20 cellular contexts compared by ENCODE assay signal in genomic region chr18:58540381-58540943, GRCh38.
DNase-seq lines count a peak whose midpoint lies in the region; ATAC-seq and TF ChIP-seq lines count a peak whose summit lies in the region.
"Had no signal": no experiment of that assay in that cellular context is flagged by ENCODE, and none has a peak within 500 bp of the region (broad histone marks: within the 10 kb centered on the region; RNA-seq: fewer than 3 reads in every experiment).

No MANE protein-coding gene starts in this region.

- TF ChIP-seq CTCF in Calu3 (IDR thresholded peaks at IDR 0.05; ENCODE audit: unreplicated experiment) = no peak
- no peak for TF ChIP-seq CTCF in OCI-LY3 (IDR thresholded peaks at IDR 0.05; ENCODE audit: low read depth, low read length)
- no peak for TF ChIP-seq CTCF in foreskin keratinocyte (conservative IDR thresholded peaks at IDR 0.05)

- no peak overlapping the region for H2AFZ ChIP-seq in OCI-LY3 (ENCODE audit: low read depth, low read length)

- H3K27ac Mint-ChIP-seq in Calu3 (ENCODE audit: unreplicated experiment) = peak overlapping the region; percentile 81
- H3K27ac Mint-ChIP-seq: progenitor cell of endocrine pancreas had no signal

- H3K4me1 ChIP-seq in OCI-LY3 (ENCODE audit: low read length) (peaks cover 100% of the 10 kb centered on the region), foreskin keratinocyte (peaks cover 44% of the 10 kb centered on the region), mucosa of rectum (ENCODE audit: control insufficient read depth in 2 of 2, insufficient read depth in 2 of 2, low read length in 2 of 2) (peaks cover 18 to 44% of the 10 kb centered on the region in 2 donors)
- peaks cover 13% of the 10 kb centered on the region for H3K4me1 ChIP-seq in effector memory CD4-positive, alpha-beta T cell (ENCODE audit: control insufficient read depth, insufficient read depth, low read length, poor library complexity, severe bottlenecking)

- H3K27ac ChIP-seq in OCI-LY3 (ENCODE audit: low read length) (no peak overlapping the region), foreskin keratinocyte (peak overlapping the region; percentile 92), mucosa of rectum (ENCODE audit: low read depth in 2 of 2, low read length in 2 of 2) (peak overlapping the region; percentile 10 to 40)
- H3K27ac ChIP-seq in effector memory CD4-positive, alpha-beta T cell (ENCODE audit: insufficient read depth, low read length, poor library complexity, severe bottlenecking) = no peak overlapping the region

- H3K4me3 ChIP-seq in OCI-LY3 (ENCODE audit: low read length) = peak overlapping the region; percentile 34
- no peak overlapping the region for H3K4me3 ChIP-seq in mucosa of rectum (ENCODE audit: low read length in 2 of 2)
- H3K4me3 ChIP-seq in effector memory CD4-positive, alpha-beta T cell (ENCODE audit: insufficient read depth, low read depth, low read length, poor library complexity, severe bottlenecking) = no peak overlapping the region
- H3K4me3 ChIP-seq: MG63, transverse colon had no signal

- no peaks in the 10 kb centered on the region for H3K9me3 Mint-ChIP-seq in Calu3 (ENCODE audit: low read depth, unreplicated experiment)
- H3K9me3 Mint-ChIP-seq: T-helper 1 cell treated with Interleukin-12 subunit alpha and Interleukin-12 subunit beta and Interleukin-4 antibody, amounts not matched to agents 30 μg/mL and 1 μg/mL, for 36 hours had no signal

- intact Hi-C loops in Calu3 (cut with micrococcal nuclease; ENCODE audit: unreplicated experiment) = loop anchor here (5.0 kb wide), 2 partner anchors 67 to 132 kb away; partner anchors contain the start of gene MALT1

- no peaks in the 10 kb centered on the region for H3K27me3 Mint-ChIP-seq in Calu3 (ENCODE audit: unreplicated experiment)
- H3K27me3 Mint-ChIP-seq: activated naive CD8-positive, alpha-beta T cell had no signal

- CTCF ChIA-PET in Calu3 (lab: Charles Lee) = interaction anchor here (1.0 to 1.9 kb wide), 5 partner anchors 9 to 223 kb away, joined by 4 to 7 read pairs (median 4); partner anchors contain the start of gene MALT1

- DNase-seq in Calu3 (no peak), foreskin keratinocyte (no peak), DMS79 treated with DMSO at 0.1 percent for 48 hours (lab: John Stamatoyannopoulos, UW) (no peak)
- no peak for DNase-seq in effector memory CD4-positive, alpha-beta T cell
- DNase-seq: activated effector memory CD4-positive, alpha-beta T cell treated with Interleukin-2 at 50 U/mL for 16 hours; activated T-cell treated with anti-CD3 and anti-CD28 coated beads for 4 hours; GDM1; mammary epithelial cell; NCI-H2081; NCI-H748 treated with DMSO at 0.1 percent for 48 hours; SK-N-SH; transverse colon had no signal

- H3K27me3 ChIP-seq in OCI-LY3 (ENCODE audit: low read depth, low read length) (peaks cover 24% of the 10 kb centered on the region), foreskin keratinocyte (no peaks in the 10 kb centered on the region), mucosa of rectum (ENCODE audit: control insufficient read depth in 2 of 2, insufficient read depth in 2 of 2, low read length in 2 of 2) (no peaks in the 10 kb centered on the region)
- no peaks in the 10 kb centered on the region for H3K27me3 ChIP-seq in effector memory CD4-positive, alpha-beta T cell (replicated peaks; ENCODE audit: control insufficient read depth, insufficient read depth, low read length, poor library complexity, severe bottlenecking)
- H3K27me3 ChIP-seq: MG63, transverse colon had no signal

- ATAC-seq in foreskin keratinocyte = no peak
- no peak for ATAC-seq in GM18517 (IDR thresholded peaks at IDR 0.05; ENCODE audit: unreplicated experiment)
- ATAC-seq in HG02870 (IDR thresholded peaks at IDR 0.05; ENCODE audit: unreplicated experiment) = no peak

- peaks cover 87% of the 10 kb centered on the region for H3K4me1 Mint-ChIP-seq in Calu3 (ENCODE audit: low read depth, unreplicated experiment)

- no TSS peak for BruUV-seq in Calu3 (replicated peaks; lab: Mats Ljungman, UMichigan)

- no peaks in the 10 kb centered on the region for H3K36me3 ChIP-seq in OCI-LY3 (replicated peaks; ENCODE audit: low read depth, low read length)
- H3K36me3 ChIP-seq in mucosa of rectum (ENCODE audit: control insufficient read depth in 2 of 2, insufficient read depth in 2 of 2, low read length in 2 of 2) = no peaks in the 10 kb centered on the region
- H3K36me3 ChIP-seq in effector memory CD4-positive, alpha-beta T cell (ENCODE audit: control insufficient read depth, insufficient read depth, low read length) = no peaks in the 10 kb centered on the region
- H3K36me3 ChIP-seq: transverse colon had no signal

- peak overlapping the region; percentile 82 for H3K4me2 ChIP-seq in OCI-LY3 (ENCODE audit: low read length)

- H3K9ac ChIP-seq in OCI-LY3 (ENCODE audit: low read length) (peak overlapping the region; percentile 16; the same call in 1 of the 2 replicates), mucosa of rectum (ENCODE audit: low read depth in 1 of 2, low read length in 2 of 2) (no peak overlapping the region)
- H3K9ac ChIP-seq: SK-N-SH had no signal

- H3K9me3 ChIP-seq in OCI-LY3 (ENCODE audit: insufficient read depth, low read length) (no peaks in the 10 kb centered on the region), mucosa of rectum (ENCODE audit: control insufficient read depth in 2 of 2, low read length in 2 of 2) (no peaks in the 10 kb centered on the region)
- H3K9me3 ChIP-seq in effector memory CD4-positive, alpha-beta T cell (ENCODE audit: control insufficient read depth, low read length) = no peaks in the 10 kb centered on the region
- H3K9me3 ChIP-seq: MG63, SK-N-SH, transverse colon had no signal

- H3K4me3 Mint-ChIP-seq in Calu3 (ENCODE audit: low read depth, unreplicated experiment) = peak overlapping the region; percentile 25
- H3K4me3 Mint-ChIP-seq: T-helper 1 cell treated with Interleukin-12 subunit alpha and Interleukin-12 subunit beta and Interleukin-4 antibody, amounts not matched to agents 30 μg/mL and 1 μg/mL, for 36 hours had no signal

- H4K20me1 ChIP-seq in OCI-LY3 (ENCODE audit: insufficient read depth, low read length) = no peaks in the 10 kb centered on the region

- H3K36me3 Mint-ChIP-seq in Calu3 (ENCODE audit: insufficient read depth, unreplicated experiment) = peaks cover 12% of the 10 kb centered on the region
- H3K36me3 Mint-ChIP-seq: activated naive CD8-positive, alpha-beta T cell had no signal

- H3K79me2 ChIP-seq in OCI-LY3 (ENCODE audit: low read length) = no peaks in the 10 kb centered on the region

Comparison
In these comparisons a context has a peak if more than half of its experiments do, and no peak if none do; other contexts are left out.
1. H3K27ac ChIP-seq: peak in foreskin keratinocyte (single experiment) and mucosa of rectum (2 of 2); none in OCI-LY3 (single experiment) and effector memory CD4-positive, alpha-beta T cell (single experiment).